Comparison of ENCODE assay signal across 16 cellular contexts in genomic region chr2:127103243-127104165, GRCh38. TPM values are rescaled to one million over a fixed set of nuclear protein-coding genes. Genes with fewer than 3 reads are reported as not detected.
DNase-seq lines count a peak whose midpoint lies in the region; ATAC-seq and TF ChIP-seq lines count a peak whose summit lies in the region.
"Had no signal": no experiment of that assay in that cellular context is flagged by ENCODE, and none has a peak within 500 bp of the region (broad histone marks: within the 10 kb centered on the region; RNA-seq: fewer than 3 reads in every experiment).

No MANE protein-coding gene starts in this region.

- TF ChIP-seq CTCF in H9 (conservative IDR thresholded peaks at IDR 0.05), result no peak
- no peak for TF ChIP-seq CTCF in GM10248 (IDR thresholded peaks at IDR 0.05; ENCODE audit: control extremely low read depth, extremely low read depth, low read depth, missing control alignments)

- peaks cover 17% of the 10 kb centered on the region for H3K23me2 ChIP-seq in H9 (ENCODE audit: insufficient read length, low read depth, low read length, poor library complexity, severe bottlenecking)

- H3K9ac ChIP-seq in H9 (ENCODE audit: extremely low read depth, insufficient read length, low read length) (no peak overlapping the region), mesenchymal stem cell (ENCODE audit: low read length) (no peak overlapping the region)

- no peak overlapping the region for H2BK12ac ChIP-seq in H9 (ENCODE audit: insufficient read length, low read depth, low read length)
- H2BK12ac ChIP-seq in mesenchymal stem cell (ENCODE audit: low read length in 2 of 2), result peak overlapping the region in 1 of 2 experiments; percentile 47

- H3K27me3 ChIP-seq in H9 (ENCODE audit: insufficient read depth, low read length) (no peaks in the 10 kb centered on the region), mesenchymal stem cell (ENCODE audit: control insufficient read depth in 1 of 2, insufficient read depth in 1 of 2, low read length in 2 of 2) (no peaks in the 10 kb centered on the region)

- H2BK15ac ChIP-seq in H9 (ENCODE audit: low read depth, low read length) (no peak overlapping the region), mesenchymal stem cell (ENCODE audit: low read depth, poor library complexity, severe bottlenecking) (no peak overlapping the region)

- H3K36me3 Mint-ChIP-seq in H9 (ENCODE audit: insufficient read depth in 1 of 3, low read depth in 3 of 3), result peaks cover 0 to 3% (median 0%) of the 10 kb centered on the region in 3 experiments; a peak in 1 of 7 replicates

- H4K91ac ChIP-seq in H9 (ENCODE audit: insufficient read length, low read depth, low read length) (no peak overlapping the region), mesenchymal stem cell (ENCODE audit: low read length) (peak overlapping the region; percentile 14)

- H3K23ac ChIP-seq in H9 (ENCODE audit: insufficient read length, low read depth, low read length) (no peak overlapping the region), mesenchymal stem cell (ENCODE audit: low read length in 2 of 2) (no peak overlapping the region)

- H3K4ac ChIP-seq in H9 (ENCODE audit: low read depth, low read length) (no peak overlapping the region), mesenchymal stem cell (ENCODE audit: low read depth in 1 of 2, low read length in 2 of 2) (peak overlapping the region in 1 of 2 experiments; percentile 54)

- no peak overlapping the region for H2BK5ac ChIP-seq in H9 (ENCODE audit: insufficient read length, low read length)
- no peak overlapping the region for H2BK5ac ChIP-seq in mesenchymal stem cell (ENCODE audit: low read depth, low read length, poor library complexity, severe bottlenecking)

- POLR2A ChIA-PET in GM10248 (lab: Yijun Ruan, JAX), result no interaction called here

- H3K4me1 Mint-ChIP-seq in H9, result peaks cover 32 to 36% of the 10 kb centered on the region in 2 experiments

- H3K4me3 ChIP-seq in mesenchymal stem cell (ENCODE audit: insufficient read depth in 1 of 2, low read depth in 1 of 2, low read length in 2 of 2), result peak overlapping the region in 1 of 2 experiments; percentile 95
- peak overlapping the region; percentile 9 for H3K4me3 ChIP-seq in skeletal muscle cell (ENCODE audit: low read depth, low read length)

- H2BK20ac ChIP-seq in H9 (ENCODE audit: low read depth, low read length, poor library complexity, severe bottlenecking), result no peak overlapping the region

- peak; percentile 18 for DNase-seq in H9
- peak in 41 of 61 donors; percentile 21 to 83 (median 58) for DNase-seq in caudate nucleus (lab: John Stamatoyannopoulos, UW)
- DNase-seq in mesenchymal stem cell, result no peak
- no peak for DNase-seq in skeletal muscle cell (ENCODE audit: low read depth)
- DNase-seq in NCI-H1417 (lab: John Stamatoyannopoulos, UW), result no peak
- no peak for DNase-seq in GM10248 (ENCODE audit: extremely low spot score)
- DNase-seq: activated CD4-positive, alpha-beta T cell treated with anti-CD3 and anti-CD28 coated beads, Interleukin-2, amount 10 ng/mL, durations not matched to agents 7 days and 5 days; activated gamma-delta T cell; stimulated activated CD4-positive, alpha-beta T cell treated with anti-CD3 and anti-CD28 coated beads, Interleukin-4, amount 100 ng/mL, for 4 hours; stimulated activated naive CD8-positive, alpha-beta T cell treated with anti-CD3 and anti-CD28 coated beads, Interleukin-15, Interleukin-2, amounts not matched to agents 100 U/mL and 50 U/mL, for 24 hours; T-helper 1 cell had no signal

- H4K8ac ChIP-seq in H9 (replicated peaks; ENCODE audit: insufficient read length, low read depth, low read length) (no peak overlapping the region), mesenchymal stem cell (ENCODE audit: low read length) (no peak overlapping the region)

- H3K79me2 ChIP-seq in H9 (ENCODE audit: insufficient read depth, low read length), result no peaks in the 10 kb centered on the region; the same call in 1 of the 2 replicates

- H2AFZ ChIP-seq in H9 (ENCODE audit: low read length), result no peak overlapping the region
- no peak overlapping the region for H2AFZ ChIP-seq in mesenchymal stem cell (ENCODE audit: low read depth, low read length)

- H3K18ac ChIP-seq in H9 (ENCODE audit: insufficient read length, low read depth, low read length) (no peak overlapping the region), mesenchymal stem cell (ENCODE audit: low read depth in 1 of 2, low read length in 2 of 2) (peak overlapping the region in 1 of 2 experiments; percentile 14)

- H3K9me3 ChIP-seq in H9 (ENCODE audit: control insufficient read depth, low read depth, low read length) (no peaks in the 10 kb centered on the region), mesenchymal stem cell (ENCODE audit: control insufficient read depth, low read length) (no peaks in the 10 kb centered on the region)
- H3K9me3 ChIP-seq: neutrophil had no signal

- CTCF ChIA-PET in GM10248 (lab: Yijun Ruan, JAX), result interaction anchor here (1.8 kb wide), 1 partner anchor 10 kb away, joined by 4 read pairs; no protein-coding TSS in a partner anchor

- H3K79me1 ChIP-seq in H9 (ENCODE audit: insufficient read depth, low read depth, low read length, poor library complexity, severe bottlenecking) (no peaks in the 10 kb centered on the region), mesenchymal stem cell (replicated peaks; ENCODE audit: low read length, poor library complexity, severe bottlenecking) (peaks cover 6% of the 10 kb centered on the region)

- no peak overlapping the region for H3K4me2 ChIP-seq in H9 (ENCODE audit: insufficient read depth, insufficient read length, low read length)
- H3K4me2 ChIP-seq in mesenchymal stem cell (ENCODE audit: low read length, poor library complexity, severe bottlenecking), result no peak overlapping the region

- peaks cover 7% of the 10 kb centered on the region for H3K27me3 Mint-ChIP-seq in H9 (ENCODE audit: low read depth)
- H3K27me3 Mint-ChIP-seq: central memory CD8-positive, alpha-beta T cell had no signal

- H3K27ac Mint-ChIP-seq in H9, result peak overlapping the region in 2 of 3 experiments; percentile 28 to 65; a peak in 2 of 7 replicates
- H3K27ac Mint-ChIP-seq: activated CD4-positive, alpha-beta T cell treated with anti-CD3 and anti-CD28 coated beads, Interleukin-2, amount 10 ng/mL, durations not matched to agents 7 days and 5 days had no signal

- H3K9me3 Mint-ChIP-seq in H9, result no peaks in the 10 kb centered on the region; a peak in 1 of 5 replicates
- H3K9me3 Mint-ChIP-seq: activated CD4-positive, alpha-beta T cell treated with anti-CD3 and anti-CD28 coated beads, Interleukin-2, amount 10 ng/mL, durations not matched to agents 7 days and 5 days; central memory CD8-positive, alpha-beta T cell had no signal

- ATAC-seq in GM18870 (IDR thresholded peaks at IDR 0.05; ENCODE audit: unreplicated experiment), result no peak
- no peak for ATAC-seq in GM21515 (IDR thresholded peaks at IDR 0.05; ENCODE audit: unreplicated experiment)
- ATAC-seq: stimulated activated naive CD8-positive, alpha-beta T cell treated with anti-CD3 and anti-CD28 coated beads, Interleukin-15, Interleukin-2, amounts not matched to agents 100 U/mL and 50 U/mL, for 24 hours had no signal

- no peaks in the 10 kb centered on the region for H4K20me1 ChIP-seq in H9 (ENCODE audit: control insufficient read depth, insufficient read depth, insufficient read length)

- H3K4me3 Mint-ChIP-seq in H9, result no peak overlapping the region
- H3K4me3 Mint-ChIP-seq: activated CD4-positive, alpha-beta T cell treated with anti-CD3 and anti-CD28 coated beads, Interleukin-2, amount 10 ng/mL, durations not matched to agents 7 days and 5 days had no signal

- no peak overlapping the region for H2BK120ac ChIP-seq in H9 (ENCODE audit: low read depth, low read length, poor library complexity, severe bottlenecking)
- H2BK120ac ChIP-seq in mesenchymal stem cell (ENCODE audit: low read depth, low read length), result no peak overlapping the region

- H3K27ac ChIP-seq in H9 (ENCODE audit: insufficient read length, low read depth, low read length), result no peak overlapping the region
- peak overlapping the region; percentile 95 for H3K27ac ChIP-seq in caudate nucleus (ENCODE audit: low read depth, low read length)
- H3K27ac ChIP-seq in mesenchymal stem cell (ENCODE audit: low read length, poor library complexity, severe bottlenecking), result no peak overlapping the region
- H3K27ac ChIP-seq: C4-2B, neutrophil had no signal

- H4K5ac ChIP-seq in H9 (ENCODE audit: insufficient read length, low read depth, low read length), result no peak overlapping the region

- no CpG with 5 or more reads among the region's 24 CpGs for WGBS in H9 (ENCODE audit: extremely low coverage, insufficient read length, low lambda C conversion rate)
- 94% methylated on average over 24 of the region's 24 CpGs for WGBS in mesenchymal stem cell

- H3T11ph ChIP-seq in H9 (ENCODE audit: low read length), result no peak overlapping the region

- H2AK5ac ChIP-seq in H9 (ENCODE audit: insufficient read length, low read length) (no peak overlapping the region), mesenchymal stem cell (ENCODE audit: low read length, severe bottlenecking) (peak overlapping the region; percentile 21)

- H3K4me1 ChIP-seq in H9 (ENCODE audit: insufficient read depth, low read length) (peaks cover 4% of the 10 kb centered on the region; the same call in 1 of the 2 replicates), mesenchymal stem cell (ENCODE audit: control insufficient read depth, insufficient read depth, low read depth, low read length) (peaks cover 63% of the 10 kb centered on the region)

- H3K56ac ChIP-seq in H9 (ENCODE audit: insufficient read length, low read depth, low read length), result no peak overlapping the region

- H3K14ac ChIP-seq in H9 (ENCODE audit: insufficient read depth, low read length) (no peak overlapping the region), mesenchymal stem cell (ENCODE audit: low read length in 2 of 2) (no peak overlapping the region)

- H3K36me3 ChIP-seq in mesenchymal stem cell (ENCODE audit: control insufficient read depth in 1 of 2, insufficient read depth in 2 of 2, low read depth in 1 of 2, low read length in 2 of 2), result peaks cover 0 to 6% of the 10 kb centered on the region in 2 experiments
- H3K36me3 ChIP-seq: neutrophil had no signal

RNA-seq across cellular contexts. Expression of gene BIN1, which starts 3.5 kb away (rescaled TPM):
- total RNA-seq in H9 (2021), result 30.0 and 32.0 TPM in 2 replicates
- polyA plus RNA-seq in mesenchymal stem cell (2013, experiment 1 of 2), result 61.3 TPM
- 58.6 TPM for polyA plus RNA-seq in mesenchymal stem cell (2013, experiment 2 of 2)

Comparison
In these comparisons a context has a peak if more than half of its experiments do, and no peak if none do; other contexts are left out.
1. DNase-seq: peak in H9 (single experiment) and caudate nucleus (41 of 61); none in mesenchymal stem cell (single experiment), skeletal muscle cell (single experiment), NCI-H1417 (0 of 3) and GM10248 (single experiment).